Comparison of ENCODE assay signal across 27 cellular contexts in the genomic region with DNA sequence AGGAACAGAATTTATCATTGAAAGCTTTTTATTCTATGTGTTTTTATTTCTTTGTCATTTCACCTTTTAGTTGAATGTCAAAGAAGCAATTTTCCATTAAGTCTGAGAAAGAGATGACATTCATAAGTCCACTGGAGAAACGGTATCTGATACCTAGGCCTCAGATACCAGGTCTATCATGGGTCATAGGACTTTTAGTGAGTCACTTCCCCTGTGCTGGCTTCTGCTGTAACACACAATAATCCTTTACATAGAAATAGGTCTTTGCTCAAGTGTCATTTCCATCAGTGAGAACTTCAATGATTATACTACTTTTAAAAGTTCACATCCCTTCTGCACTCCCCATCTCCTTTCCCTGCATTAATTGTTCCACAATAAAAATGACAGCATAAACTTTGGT.
"Had no signal": no experiment of that assay in that cellular context is flagged by ENCODE, and none has a peak within 500 bp of the region (broad histone marks: within the 10 kb centered on the region; RNA-seq: fewer than 3 reads in every experiment).

No MANE protein-coding gene starts in this region.

- H3K27me3 ChIP-seq: brain microvascular endothelial cell, SJCRH30 had no signal

- H3K36me3 ChIP-seq: brain microvascular endothelial cell, SJCRH30 had no signal

- H3K9me3 ChIP-seq: SJCRH30, SK-N-SH had no signal

- H3K4me3 ChIP-seq: SJCRH30 had no signal

- H3K27ac ChIP-seq: brain microvascular endothelial cell, SJCRH30 had no signal

- H3K4me1 ChIP-seq: SJCRH30 had no signal

- DNase-seq: activated CD4-positive, alpha-beta T cell treated with anti-CD3 and anti-CD28 coated beads for 36 hours; activated CD4-positive, alpha-beta T cell treated with anti-CD3 and anti-CD28 coated beads, Interleukin-2, amount 10 ng/mL, durations not matched to agents 7 days and 5 days; activated CD4-positive, alpha-beta T cell treated with anti-CD3 and anti-CD28 coated beads, Interleukin-2, amount 50 U/mL, for 48 hours; activated CD8-positive, alpha-beta T cell treated with anti-CD3 and anti-CD28 coated beads, Interleukin-2, amount 10 ng/mL, durations not matched to agents 7 days and 5 days; activated gamma-delta T cell treated with Interleukin-2 at 50 U/mL for 16 hours; activated naive CD4-positive, alpha-beta T cell treated with anti-CD3 and anti-CD28 coated beads for 36 hours; activated T-cell treated with anti-CD3 and anti-CD28 coated beads for 4 hours; activated T-cell treated with anti-CD3 and anti-CD28 coated beads, Interleukin-2, amount 50 U/mL, for 4 hours; anterior cingulate cortex; brain microvascular endothelial cell; central memory CD4-positive, alpha-beta T cell; Karpas-422; MM.1S; MV-4-11; NCI-H1092; NCI-H1436 treated with DMSO at 0.1 percent for 48 hours; NCI-H1694 treated with DMSO at 0.1 percent for 48 hours; NCI-H2029; NCI-H345; NCI-H526; NCI-H748 treated with DMSO at 0.1 percent for 48 hours; SHP77; SJCRH30; SK-N-SH had no signal

- ATAC-seq: activated CD4-positive, alpha-beta T cell treated with anti-CD3 and anti-CD28 coated beads for 36 hours; activated CD4-positive, CD25-positive, alpha-beta regulatory T cell treated with anti-CD3 and anti-CD28 coated beads, Interleukin-2, amount 50 U/mL, for 24 hours; activated CD8-positive, alpha-beta T cell treated with anti-CD3 and anti-CD28 coated beads, Interleukin-2, amount 10 ng/mL, durations not matched to agents 7 days and 5 days; activated naive CD4-positive, alpha-beta T cell treated with anti-CD3 and anti-CD28 coated beads, Interleukin-2, amount 50 U/mL, for 72 hours; activated T-cell treated with anti-CD3 and anti-CD28 coated beads, Interleukin-2, amount 50 U/mL, for 4 hours; WTC11 had no signal
